In genomic region chr9:129171993-129172751, GRCh38 we compare ENCODE assay signal across 23 cellular contexts. TPM values are rescaled to one million over a fixed set of nuclear protein-coding genes. Genes with fewer than 3 reads are reported as not detected.
DNase-seq lines count a peak whose midpoint lies in the region; ATAC-seq and TF ChIP-seq lines count a peak whose summit lies in the region.
"Had no signal": no experiment of that assay in that cellular context is flagged by ENCODE, and none has a peak within 500 bp of the region (broad histone marks: within the 10 kb centered on the region; RNA-seq: fewer than 3 reads in every experiment).

No MANE protein-coding gene starts in this region.

- peaks cover 4% of the 10 kb centered on the region for H3K36me3 Mint-ChIP-seq in CD8-positive, alpha-beta T cell
- H3K36me3 Mint-ChIP-seq: activated naive CD4-positive, alpha-beta T cell treated with anti-CD3 and anti-CD28 coated beads, Interleukin-2, amount 50 U/mL, for 24 hours had no signal

- no peaks in the 10 kb centered on the region for H3K9me2 ChIP-seq in neural cell (ENCODE audit: insufficient read depth, low read length)

- H4K20me1 ChIP-seq in neural cell (ENCODE audit: insufficient read depth): no peaks in the 10 kb centered on the region

- no peak for TF ChIP-seq RAD21 in neural cell (conservative IDR thresholded peaks at IDR 0.05)

- peaks cover 5% of the 10 kb centered on the region for H3K4me1 ChIP-seq in CD8-positive, alpha-beta T cell (ENCODE audit: insufficient read depth, low read length)
- peaks cover 9 to 30% of the 10 kb centered on the region in 2 donors for H3K4me1 ChIP-seq in ascending aorta
- peaks cover 43% of the 10 kb centered on the region for H3K4me1 ChIP-seq in stomach smooth muscle (ENCODE audit: control insufficient read depth, insufficient read depth, low read length)

- peaks cover 21% of the 10 kb centered on the region for H3K79me2 ChIP-seq in neural cell (replicated peaks; ENCODE audit: insufficient read depth, low read length)

- ATAC-seq in CD8-positive, alpha-beta T cell: no peak
- ATAC-seq in HG02938 (IDR thresholded peaks at IDR 0.05; ENCODE audit: unreplicated experiment): no peak
- ATAC-seq: Right ventricle myocardium inferior; stimulated activated naive CD8-positive, alpha-beta T cell treated with anti-CD3 and anti-CD28 coated beads, Interleukin-15, Interleukin-2, amounts not matched to agents 100 U/mL and 50 U/mL, for 24 hours had no signal

- no peaks in the 10 kb centered on the region for H3K36me3 ChIP-seq in CD8-positive, alpha-beta T cell (ENCODE audit: insufficient read depth, low read length)
- H3K36me3 ChIP-seq in ascending aorta (no peaks in the 10 kb centered on the region), neural cell (ENCODE audit: insufficient read depth, low read length) (no peaks in the 10 kb centered on the region), stomach smooth muscle (ENCODE audit: control insufficient read depth in 2 of 2, insufficient read depth in 2 of 2, low read length in 2 of 2) (no peaks in the 10 kb centered on the region)
- H3K36me3 ChIP-seq: right atrium auricular region had no signal

- H3K9ac ChIP-seq in neural cell (ENCODE audit: low read length) (peak overlapping the region; percentile 13), stomach smooth muscle (ENCODE audit: low read length in 2 of 2) (no peak overlapping the region)

- intact Hi-C loops in CD8-positive, alpha-beta T cell (cut with DNase I, micrococcal nuclease): no loop called here
- intact Hi-C loops in ascending aorta (cut with DNase I): no loop called here

- peak overlapping the region; percentile 27 for H3K4me3 Mint-ChIP-seq in CD8-positive, alpha-beta T cell
- H3K4me3 Mint-ChIP-seq: activated CD4-positive, alpha-beta T cell treated with anti-CD3 and anti-CD28 coated beads, Interleukin-2, amount 10 ng/mL, durations not matched to agents 24 days and 14 days; activated naive CD4-positive, alpha-beta T cell treated with anti-CD3 and anti-CD28 coated beads, Interleukin-2, amount 50 U/mL, for 24 hours had no signal

- no peaks in the 10 kb centered on the region for H3K27me3 ChIP-seq in CD8-positive, alpha-beta T cell (ENCODE audit: insufficient read depth, low read length)
- no peaks in the 10 kb centered on the region for H3K27me3 ChIP-seq in ascending aorta
- H3K27me3 ChIP-seq in neural cell (ENCODE audit: insufficient read depth, low read depth, low read length): no peaks in the 10 kb centered on the region
- H3K27me3 ChIP-seq in stomach smooth muscle (ENCODE audit: control insufficient read depth in 1 of 2, insufficient read depth in 2 of 2, low read length in 2 of 2): no peaks in the 10 kb centered on the region
- H3K27me3 ChIP-seq: dorsolateral prefrontal cortex, right atrium auricular region had no signal

- CTCF ChIA-PET in CD8-positive, alpha-beta T cell (lab: Charles Lee): interaction anchor here (0.8 to 7.3 kb wide), 17 partner anchors 11 to 452 kb away, joined by 3 to 95 read pairs (median 6); partner anchors contain the start of gene C9orf50

- H3K9me3 Mint-ChIP-seq in CD8-positive, alpha-beta T cell: no peaks in the 10 kb centered on the region
- H3K9me3 Mint-ChIP-seq: activated CD4-positive, alpha-beta T cell treated with anti-CD3 and anti-CD28 coated beads, Interleukin-2, amount 10 ng/mL, durations not matched to agents 24 days and 14 days; activated naive CD4-positive, alpha-beta T cell treated with anti-CD3 and anti-CD28 coated beads, Interleukin-2, amount 50 U/mL, for 24 hours had no signal

- TF ChIP-seq CTCF in CD8-positive, alpha-beta T cell (IDR thresholded peaks at IDR 0.05): no peak
- TF ChIP-seq CTCF in ascending aorta (IDR thresholded peaks at IDR 0.05) (no peak), neural cell (IDR thresholded peaks at IDR 0.05; ENCODE audit: poor library complexity, severe bottlenecking) (no peak)

- POLR2A ChIA-PET in CD8-positive, alpha-beta T cell (lab: Charles Lee): interaction anchor here (0.5 to 4.5 kb wide), 3 partner anchors 16 to 212 kb away, joined by 3 to 32 read pairs (median 3); no protein-coding TSS in a partner anchor

- H2AFZ ChIP-seq in neural cell (ENCODE audit: low read depth, low read length): no peak overlapping the region

- no peaks in the 10 kb centered on the region for H3K27me3 Mint-ChIP-seq in CD8-positive, alpha-beta T cell (ENCODE audit: low read depth)

- no peak overlapping the region for H3K27ac Mint-ChIP-seq in CD8-positive, alpha-beta T cell
- H3K27ac Mint-ChIP-seq: activated CD4-positive, alpha-beta T cell treated with anti-CD3 and anti-CD28 coated beads, Interleukin-2, amount 10 ng/mL, durations not matched to agents 24 days and 14 days; activated naive CD4-positive, alpha-beta T cell treated with anti-CD3 and anti-CD28 coated beads, Interleukin-2, amount 50 U/mL, for 24 hours had no signal

- H3K27ac ChIP-seq in CD8-positive, alpha-beta T cell (ENCODE audit: low read depth, low read length): no peak overlapping the region
- peak overlapping the region; percentile 97 to 100 for H3K27ac ChIP-seq in ascending aorta
- H3K27ac ChIP-seq in neural cell (ENCODE audit: low read length): no peak overlapping the region
- peak overlapping the region; percentile 18 for H3K27ac ChIP-seq in stomach smooth muscle (ENCODE audit: low read length)
- H3K27ac ChIP-seq: BLaER1 treated with 17β-estradiol and CSF1 and Interleukin-3, amounts not matched to agents 10 nM and 100 nM; VCaP had no signal

- H3K4me1 Mint-ChIP-seq in CD8-positive, alpha-beta T cell (ENCODE audit: low read depth): peaks cover 12% of the 10 kb centered on the region

- H3K9me3 ChIP-seq in CD8-positive, alpha-beta T cell (ENCODE audit: low read length): no peaks in the 10 kb centered on the region
- no peaks in the 10 kb centered on the region for H3K9me3 ChIP-seq in ascending aorta
- no peaks in the 10 kb centered on the region for H3K9me3 ChIP-seq in neural cell (ENCODE audit: low read length)
- no peaks in the 10 kb centered on the region for H3K9me3 ChIP-seq in stomach smooth muscle (ENCODE audit: control insufficient read depth in 2 of 2, low read length in 2 of 2)
- H3K9me3 ChIP-seq: BLaER1 treated with 17β-estradiol and CSF1 and Interleukin-3, amounts not matched to agents 10 nM and 100 nM; right atrium auricular region had no signal

- DNase-seq in CD8-positive, alpha-beta T cell: no peak
- DNase-seq in ascending aorta (ENCODE audit: low spot score in 2 of 2) (no peak), Kasumi-1 (lab: John Stamatoyannopoulos, UW) (no peak), NCI-H1105 (lab: John Stamatoyannopoulos, UW) (no peak)
- DNase-seq: activated CD4-positive, alpha-beta T cell treated with anti-CD3 and anti-CD28 coated beads, Interleukin-2, amount 10 ng/mL, durations not matched to agents 24 days and 14 days; DMS79 treated with DMSO at 0.1 percent for 48 hours; GOT3; mammary epithelial cell; NCI-H1105 treated with DMSO at 0.1 percent for 48 hours; NCI-H2081; NCI-H345; NCI-H774; stimulated activated CD4-positive, alpha-beta T cell treated with anti-CD3 and anti-CD28 coated beads, Interleukin-4, amount 100 ng/mL, for 4 hours; stimulated activated naive CD8-positive, alpha-beta T cell treated with anti-CD3 and anti-CD28 coated beads, Interleukin-15, Interleukin-2, amounts not matched to agents 100 U/mL and 50 U/mL, for 24 hours had no signal

- H3K4me3 ChIP-seq in CD8-positive, alpha-beta T cell (ENCODE audit: low read depth, low read length): no peak overlapping the region
- H3K4me3 ChIP-seq in ascending aorta (no peak overlapping the region), neural cell (ENCODE audit: low read length) (no peak overlapping the region), stomach smooth muscle (ENCODE audit: low read length in 2 of 2) (no peak overlapping the region)
- H3K4me3 ChIP-seq: BLaER1 treated with 17β-estradiol and CSF1 and Interleukin-3, amounts not matched to agents 10 nM and 100 nM; right atrium auricular region had no signal

- no peak for TF ChIP-seq EP300 in neural cell (conservative IDR thresholded peaks at IDR 0.05; ENCODE audit: poor library complexity, severe bottlenecking)

- no peak overlapping the region for H3K4me2 ChIP-seq in neural cell (ENCODE audit: low read length)

- H3F3A ChIP-seq in neural cell (ENCODE audit: insufficient read depth, low read length, poor library complexity, severe bottlenecking): no peaks in the 10 kb centered on the region

TF ChIP-seq in neural cell, 6 proteins besides CTCF, POLR2A, EP300 and RAD21:
- TF ChIP-seq EZH2 (IDR thresholded peaks at IDR 0.05; ENCODE audit: borderline replicate concordance, insufficient read depth, low read length, poor library complexity, severe bottlenecking): no peak
- TF ChIP-seq POLR2AphosphoS5 (IDR thresholded peaks at IDR 0.05): no peak
- TF ChIP-seq, protein P1, sequence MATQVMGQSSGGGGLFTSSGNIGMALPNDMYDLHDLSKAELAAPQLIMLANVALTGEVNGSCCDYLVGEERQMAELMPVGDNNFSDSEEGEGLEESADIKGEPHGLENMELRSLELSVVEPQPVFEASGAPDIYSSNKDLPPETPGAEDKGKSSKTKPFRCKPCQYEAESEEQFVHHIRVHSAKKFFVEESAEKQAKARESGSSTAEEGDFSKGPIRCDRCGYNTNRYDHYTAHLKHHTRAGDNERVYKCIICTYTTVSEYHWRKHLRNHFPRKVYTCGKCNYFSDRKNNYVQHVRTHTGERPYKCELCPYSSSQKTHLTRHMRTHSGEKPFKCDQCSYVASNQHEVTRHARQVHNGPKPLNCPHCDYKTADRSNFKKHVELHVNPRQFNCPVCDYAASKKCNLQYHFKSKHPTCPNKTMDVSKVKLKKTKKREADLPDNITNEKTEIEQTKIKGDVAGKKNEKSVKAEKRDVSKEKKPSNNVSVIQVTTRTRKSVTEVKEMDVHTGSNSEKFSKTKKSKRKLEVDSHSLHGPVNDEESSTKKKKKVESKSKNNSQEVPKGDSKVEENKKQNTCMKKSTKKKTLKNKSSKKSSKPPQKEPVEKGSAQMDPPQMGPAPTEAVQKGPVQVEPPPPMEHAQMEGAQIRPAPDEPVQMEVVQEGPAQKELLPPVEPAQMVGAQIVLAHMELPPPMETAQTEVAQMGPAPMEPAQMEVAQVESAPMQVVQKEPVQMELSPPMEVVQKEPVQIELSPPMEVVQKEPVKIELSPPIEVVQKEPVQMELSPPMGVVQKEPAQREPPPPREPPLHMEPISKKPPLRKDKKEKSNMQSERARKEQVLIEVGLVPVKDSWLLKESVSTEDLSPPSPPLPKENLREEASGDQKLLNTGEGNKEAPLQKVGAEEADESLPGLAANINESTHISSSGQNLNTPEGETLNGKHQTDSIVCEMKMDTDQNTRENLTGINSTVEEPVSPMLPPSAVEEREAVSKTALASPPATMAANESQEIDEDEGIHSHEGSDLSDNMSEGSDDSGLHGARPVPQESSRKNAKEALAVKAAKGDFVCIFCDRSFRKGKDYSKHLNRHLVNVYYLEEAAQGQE (IDR thresholded peaks at IDR 0.05; ENCODE audit: borderline replicate concordance): no peak
- no peak for TF ChIP-seq MXI1 (conservative IDR thresholded peaks at IDR 0.05; ENCODE audit: poor library complexity, severe bottlenecking)
- no peak for TF ChIP-seq TAF1 (IDR thresholded peaks at IDR 0.05; ENCODE audit: low read depth)
- TF ChIP-seq SMC3 (conservative IDR thresholded peaks at IDR 0.05; ENCODE audit: poor library complexity): no peak
TF ChIP-seq in neural cell: peak in this region for 0.

RNA-seq across cellular contexts. Expression of gene IER5L, which starts 5.9 kb away (rescaled TPM):
- 10 to 100 TPM; 21.7 to 25.1 TPM for total RNA-seq in CD8-positive, alpha-beta T cell
- total RNA-seq in ascending aorta: 86.1 TPM
- polyA plus RNA-seq in neural cell: 20.8 and 30.5 TPM in 2 replicates
- 28.4 and 41.1 TPM in 2 replicates for polyA minus RNA-seq in neural cell

Comparison
In these comparisons a context has a peak if more than half of its experiments do, and no peak if none do; other contexts are left out.
1. H3K27ac ChIP-seq: peak in ascending aorta (2 of 2) and stomach smooth muscle (single experiment); none in CD8-positive, alpha-beta T cell (single experiment) and neural cell (single experiment).